In genomic region chr19:55362990-55363716, GRCh38 we compare ENCODE assay signal across 1 cellular context.
TF ChIP-seq lines count a peak whose summit lies in the region.

GARIN5B (minus strand) TSS chr19:55363260; CDS start chr19:55363066, 194 bp downstream.

TF ChIP-seq in H1, 55 proteins besides CTCF, POLR2A, EP300 and RAD21:
- TF ChIP-seq, protein P1, sequence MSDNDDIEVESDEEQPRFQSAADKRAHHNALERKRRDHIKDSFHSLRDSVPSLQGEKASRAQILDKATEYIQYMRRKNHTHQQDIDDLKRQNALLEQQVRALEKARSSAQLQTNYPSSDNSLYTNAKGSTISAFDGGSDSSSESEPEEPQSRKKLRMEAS (IDR thresholded peaks at IDR 0.05) = no peak
- TF ChIP-seq EGR1 (IDR thresholded peaks at IDR 0.05; ENCODE audit: borderline replicate concordance, low read depth, low read length) = no peak
